ENCODE assay signal across 1 cellular context in genomic region chr1:15323351-15323988, GRCh38.
TF ChIP-seq lines count a peak whose summit lies in the region.

No MANE protein-coding gene starts in this region.

TF ChIP-seq in SK-N-SH treated with all-trans-retinoic acid at 6 μM for 48 hours, 23 proteins besides CTCF, POLR2A, EP300 and RAD21 (continued from another document):
- TF ChIP-seq TSHZ2 (CRISPR knock-in tag; IDR thresholded peaks at IDR 0.05) = no peak
- TF ChIP-seq ZFP30 (CRISPR knock-in tag; IDR thresholded peaks at IDR 0.05) = no peak
- no peak for TF ChIP-seq OSR1 (CRISPR knock-in tag; IDR thresholded peaks at IDR 0.05)
- TF ChIP-seq ISL1 (CRISPR knock-in tag; IDR thresholded peaks at IDR 0.05) = no peak
- TF ChIP-seq CSRNP3 (CRISPR knock-in tag; IDR thresholded peaks at IDR 0.05) = no peak
- no peak for TF ChIP-seq ZC3H10 (CRISPR knock-in tag; IDR thresholded peaks at IDR 0.05)
- no peak for TF ChIP-seq GLIS3 (CRISPR knock-in tag; IDR thresholded peaks at IDR 0.05)
- no peak for TF ChIP-seq ZNF8 (CRISPR knock-in tag; IDR thresholded peaks at IDR 0.05)
- no peak for TF ChIP-seq SNAI2 (CRISPR knock-in tag; IDR thresholded peaks at IDR 0.05)
